In genomic region chr2:29485631-29486030, GRCh38 we compare ENCODE assay signal across 1 cellular context.
TF ChIP-seq lines count a peak whose summit lies in the region.

No MANE protein-coding gene starts in this region.

TF ChIP-seq in GM23338, 12 proteins besides CTCF, POLR2A, EP300 and RAD21 (continued from another document):
- no peak for TF ChIP-seq ZNF462 (CRISPR knock-in tag; IDR thresholded peaks at IDR 0.05)
TF ChIP-seq in GM23338: peak in this region for 0.
